1 cellular context compared by ENCODE assay signal in genomic region chr3:32455609-32456428, GRCh38.
TF ChIP-seq lines count a peak whose summit lies in the region.

No MANE protein-coding gene starts in this region.

TF ChIP-seq in GM23338, 12 proteins besides CTCF, POLR2A, EP300 and RAD21 (continued from another document):
- TF ChIP-seq, protein P1, sequence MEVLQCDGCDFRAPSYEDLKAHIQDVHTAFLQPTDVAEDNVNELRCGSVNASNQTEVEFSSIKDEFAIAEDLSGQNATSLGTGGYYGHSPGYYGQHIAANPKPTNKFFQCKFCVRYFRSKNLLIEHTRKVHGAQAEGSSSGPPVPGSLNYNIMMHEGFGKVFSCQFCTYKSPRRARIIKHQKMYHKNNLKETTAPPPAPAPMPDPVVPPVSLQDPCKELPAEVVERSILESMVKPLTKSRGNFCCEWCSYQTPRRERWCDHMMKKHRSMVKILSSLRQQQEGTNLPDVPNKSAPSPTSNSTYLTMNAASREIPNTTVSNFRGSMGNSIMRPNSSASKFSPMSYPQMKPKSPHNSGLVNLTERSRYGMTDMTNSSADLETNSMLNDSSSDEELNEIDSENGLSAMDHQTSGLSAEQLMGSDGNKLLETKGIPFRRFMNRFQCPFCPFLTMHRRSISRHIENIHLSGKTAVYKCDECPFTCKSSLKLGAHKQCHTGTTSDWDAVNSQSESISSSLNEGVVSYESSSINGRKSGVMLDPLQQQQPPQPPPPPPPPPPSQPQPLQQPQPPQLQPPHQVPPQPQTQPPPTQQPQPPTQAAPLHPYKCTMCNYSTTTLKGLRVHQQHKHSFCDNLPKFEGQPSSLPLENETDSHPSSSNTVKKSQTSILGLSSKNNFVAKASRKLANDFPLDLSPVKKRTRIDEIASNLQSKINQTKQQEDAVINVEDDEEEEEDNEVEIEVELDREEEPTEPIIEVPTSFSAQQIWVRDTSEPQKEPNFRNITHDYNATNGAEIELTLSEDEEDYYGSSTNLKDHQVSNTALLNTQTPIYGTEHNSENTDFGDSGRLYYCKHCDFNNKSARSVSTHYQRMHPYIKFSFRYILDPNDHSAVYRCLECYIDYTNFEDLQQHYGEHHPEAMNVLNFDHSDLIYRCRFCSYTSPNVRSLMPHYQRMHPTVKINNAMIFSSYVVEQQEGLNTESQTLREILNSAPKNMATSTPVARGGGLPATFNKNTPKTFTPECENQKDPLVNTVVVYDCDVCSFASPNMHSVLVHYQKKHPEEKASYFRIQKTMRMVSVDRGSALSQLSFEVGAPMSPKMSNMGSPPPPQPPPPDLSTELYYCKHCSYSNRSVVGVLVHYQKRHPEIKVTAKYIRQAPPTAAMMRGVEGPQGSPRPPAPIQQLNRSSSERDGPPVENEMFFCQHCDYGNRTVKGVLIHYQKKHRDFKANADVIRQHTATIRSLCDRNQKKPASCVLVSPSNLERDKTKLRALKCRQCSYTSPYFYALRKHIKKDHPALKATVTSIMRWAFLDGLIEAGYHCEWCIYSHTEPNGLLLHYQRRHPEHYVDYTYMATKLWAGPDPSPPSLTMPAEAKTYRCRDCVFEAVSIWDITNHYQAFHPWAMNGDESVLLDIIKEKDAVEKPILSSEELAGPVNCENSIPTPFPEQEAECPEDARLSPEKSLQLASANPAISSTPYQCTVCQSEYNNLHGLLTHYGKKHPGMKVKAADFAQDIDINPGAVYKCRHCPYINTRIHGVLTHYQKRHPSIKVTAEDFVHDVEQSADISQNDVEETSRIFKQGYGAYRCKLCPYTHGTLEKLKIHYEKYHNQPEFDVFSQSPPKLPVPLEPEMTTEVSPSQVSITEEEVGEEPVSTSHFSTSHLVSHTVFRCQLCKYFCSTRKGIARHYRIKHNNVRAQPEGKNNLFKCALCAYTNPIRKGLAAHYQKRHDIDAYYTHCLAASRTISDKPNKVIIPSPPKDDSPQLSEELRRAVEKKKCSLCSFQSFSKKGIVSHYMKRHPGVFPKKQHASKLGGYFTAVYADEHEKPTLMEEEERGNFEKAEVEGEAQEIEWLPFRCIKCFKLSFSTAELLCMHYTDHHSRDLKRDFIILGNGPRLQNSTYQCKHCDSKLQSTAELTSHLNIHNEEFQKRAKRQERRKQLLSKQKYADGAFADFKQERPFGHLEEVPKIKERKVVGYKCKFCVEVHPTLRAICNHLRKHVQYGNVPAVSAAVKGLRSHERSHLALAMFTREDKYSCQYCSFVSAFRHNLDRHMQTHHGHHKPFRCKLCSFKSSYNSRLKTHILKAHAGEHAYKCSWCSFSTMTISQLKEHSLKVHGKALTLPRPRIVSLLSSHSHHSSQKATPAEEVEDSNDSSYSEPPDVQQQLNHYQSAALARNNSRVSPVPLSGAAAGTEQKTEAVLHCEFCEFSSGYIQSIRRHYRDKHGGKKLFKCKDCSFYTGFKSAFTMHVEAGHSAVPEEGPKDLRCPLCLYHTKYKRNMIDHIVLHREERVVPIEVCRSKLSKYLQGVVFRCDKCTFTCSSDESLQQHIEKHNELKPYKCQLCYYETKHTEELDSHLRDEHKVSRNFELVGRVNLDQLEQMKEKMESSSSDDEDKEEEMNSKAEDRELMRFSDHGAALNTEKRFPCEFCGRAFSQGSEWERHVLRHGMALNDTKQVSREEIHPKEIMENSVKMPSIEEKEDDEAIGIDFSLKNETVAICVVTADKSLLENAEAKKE (CRISPR knock-in tag; IDR thresholded peaks at IDR 0.05), result no peak
- no peak for TF ChIP-seq STAT1 (IDR thresholded peaks at IDR 0.05; ENCODE audit: unreplicated experiment)
- TF ChIP-seq POLR2AphosphoS5 (IDR thresholded peaks at IDR 0.05; ENCODE audit: low read depth), result no peak
- TF ChIP-seq NANOG (IDR thresholded peaks at IDR 0.05; ENCODE audit: borderline replicate concordance), result no peak
- no peak for TF ChIP-seq JUNB (IDR thresholded peaks at IDR 0.05; ENCODE audit: unreplicated experiment)
- TF ChIP-seq REST (IDR thresholded peaks at IDR 0.05; ENCODE audit: unreplicated experiment), result no peak
TF ChIP-seq in GM23338: peak in this region for 0.
